Comparison of ENCODE assay signal across 8 cellular contexts in the genomic region with DNA sequence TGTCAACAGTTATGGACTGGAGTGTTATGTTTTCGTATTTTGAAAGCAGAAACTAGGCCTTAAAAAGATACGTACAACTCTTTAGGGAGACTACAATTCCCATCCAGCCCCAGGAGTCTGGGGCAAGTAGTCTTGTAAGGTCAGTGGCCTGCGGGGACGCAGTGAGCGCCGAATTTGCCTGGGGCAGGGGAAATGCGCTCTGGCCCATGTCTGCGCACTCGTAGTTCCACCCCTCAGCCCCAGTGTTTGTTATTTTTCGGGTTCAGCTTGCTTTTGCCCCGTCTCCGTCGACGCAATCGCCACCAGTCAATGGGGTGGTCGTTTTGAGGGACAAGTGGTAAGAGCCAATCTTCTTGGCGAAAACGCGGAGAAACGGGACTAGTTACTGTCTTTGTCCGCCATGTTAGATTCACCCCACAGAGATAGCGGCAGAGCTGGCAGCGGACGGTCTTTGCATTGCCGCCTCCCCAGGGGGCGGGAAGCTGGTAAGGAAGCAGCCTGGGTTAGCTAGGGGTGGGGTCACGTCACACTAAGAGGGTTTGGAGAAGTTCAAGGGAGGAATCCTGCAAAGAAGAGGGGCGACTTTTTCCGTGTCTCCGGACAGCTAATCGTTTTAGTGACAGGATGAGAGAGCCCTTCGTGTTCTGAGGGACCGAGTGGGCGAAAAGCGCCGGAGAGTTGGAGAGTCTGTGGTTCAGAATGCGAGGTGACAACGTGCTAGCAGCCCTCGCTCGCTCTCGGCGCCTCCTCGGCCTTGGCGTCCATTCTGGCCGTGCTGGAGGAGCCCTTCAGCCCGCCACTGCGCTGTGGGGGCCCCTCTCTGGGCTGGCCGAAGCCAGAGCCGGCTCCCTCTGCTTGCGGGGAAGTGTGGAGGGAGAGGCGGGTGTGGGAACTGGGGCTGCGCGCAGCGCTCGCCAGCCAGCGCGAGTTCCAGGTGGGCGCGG.
DNase-seq lines count a peak whose midpoint lies in the region; TF ChIP-seq lines count a peak whose summit lies in the region.

No MANE protein-coding gene starts in this region.

- H3K27ac ChIP-seq in mucosa of rectum (ENCODE audit: low read depth in 2 of 2, low read length in 2 of 2), result peak overlapping the region; percentile 88 to 90

- H3K27me3 ChIP-seq in mucosa of rectum (ENCODE audit: control insufficient read depth in 2 of 2, insufficient read depth in 2 of 2, low read length in 2 of 2), result no peaks in the 10 kb centered on the region

- H3K36me3 ChIP-seq in mucosa of rectum (ENCODE audit: control insufficient read depth in 2 of 2, insufficient read depth in 2 of 2, low read length in 2 of 2), result peaks cover 2 to 9% of the 10 kb centered on the region in 2 donors

- peak overlapping the region; percentile 84 for H3K9ac ChIP-seq in mucosa of rectum (ENCODE audit: low read depth in 1 of 2, low read length in 2 of 2)

- H3K9me3 ChIP-seq in mucosa of rectum (ENCODE audit: control insufficient read depth in 2 of 2, low read length in 2 of 2), result no peaks in the 10 kb centered on the region

- DNase-seq in D341Med (ENCODE audit: low spot score) (peak; percentile 42), NCI-H69 (lab: John Stamatoyannopoulos, UW) (peak; percentile 52), cardiac fibroblast (ENCODE audit: low read depth in 2 of 2) (no peak), GOT3 (lab: John Stamatoyannopoulos, UW) (no peak), UCSD-AML1 (lab: John Stamatoyannopoulos, UW; ENCODE audit: unreplicated experiment) (no peak), NCI-H446 treated with DMSO at 0.1 percent for 48 hours (lab: John Stamatoyannopoulos, UW) (no peak)
- DNase-seq in stimulated activated CD8-positive, alpha-beta memory T cell treated with anti-CD3 and anti-CD28 coated beads, Interleukin-4, amount 100 ng/mL, for 48 hours, result no peak

- TF ChIP-seq CTCF in cardiac fibroblast (IDR thresholded peaks at IDR 0.05; ENCODE audit: low read depth, low read length), result no peak

- H3K4me3 ChIP-seq in cardiac fibroblast (replicated peaks in 1 of 2; ENCODE audit: low read depth in 2 of 2, low read length in 2 of 2) (peak overlapping the region; percentile 52 to 69), mucosa of rectum (ENCODE audit: low read length in 2 of 2) (peak overlapping the region; percentile 73 to 89)

- H3K4me1 ChIP-seq in mucosa of rectum (ENCODE audit: control insufficient read depth in 2 of 2, insufficient read depth in 2 of 2, low read length in 2 of 2), result peaks cover 7 to 8% of the 10 kb centered on the region in 2 donors

Comparison
In these comparisons a context has a peak if more than half of its experiments do, and no peak if none do; other contexts are left out.
1. DNase-seq: peak in D341Med (single experiment) and NCI-H69 (single experiment); none in cardiac fibroblast (0 of 2), GOT3 (single experiment), UCSD-AML1 (single experiment), stimulated activated CD8-positive, alpha-beta memory T cell treated with anti-CD3 and anti-CD28 coated beads, Interleukin-4, amount 100 ng/mL, for 48 hours (single experiment) and NCI-H446 treated with DMSO at 0.1 percent for 48 hours (single experiment).